In the genomic region with DNA sequence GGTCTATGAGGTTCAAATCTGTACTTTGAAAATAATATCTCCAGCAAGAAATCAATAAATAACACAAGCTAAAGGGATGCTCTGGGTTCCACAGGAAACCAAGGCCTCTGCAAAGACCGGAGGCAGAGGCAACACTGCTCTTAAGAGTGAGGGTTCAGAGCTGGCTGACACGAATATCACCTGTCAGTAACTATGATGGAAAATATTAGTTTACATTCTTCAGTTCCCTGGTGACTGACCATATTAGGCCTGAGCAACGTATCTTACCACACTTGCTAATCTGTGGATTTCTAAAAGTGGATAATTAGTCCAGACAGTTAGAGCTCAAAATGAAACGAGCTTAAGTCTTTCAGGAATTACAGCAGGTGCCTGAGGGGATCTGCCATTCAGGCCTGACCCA, we compare ENCODE assay signal across 18 cellular contexts.
DNase-seq lines count a peak whose midpoint lies in the region; ATAC-seq and TF ChIP-seq lines count a peak whose summit lies in the region.
"Had no signal": no experiment of that assay in that cellular context is flagged by ENCODE, and none has a peak within 500 bp of the region (broad histone marks: within the 10 kb centered on the region; RNA-seq: fewer than 3 reads in every experiment).

No MANE protein-coding gene starts in this region.

- 0 out of 2 replicates have a peak, but pooled peaks cover 7% of the 10 kb centered on the region for H3K9me3 ChIP-seq in OCI-LY7 (ENCODE audit: low read length)
- H3K9me3 ChIP-seq in smooth muscle cell (replicated peaks; ENCODE audit: low read depth), result no peaks in the 10 kb centered on the region
- no peaks in the 10 kb centered on the region for H3K9me3 ChIP-seq in upper lobe of left lung
- H3K9me3 ChIP-seq: ovary, thyroid gland had no signal

- peak overlapping the region; percentile 53 for H3K4me2 ChIP-seq in OCI-LY7 (ENCODE audit: low read length)
- H3K4me2 ChIP-seq in smooth muscle cell, result peak overlapping the region; percentile 16

- 52% methylated on average over 4 of the region's 4 CpGs for WGBS in smooth muscle cell (ENCODE audit: low lambda C conversion rate)
- 65 to 78% methylated on average over 4 of the region's 4 CpGs for WGBS in upper lobe of left lung, 2 donors

- no peaks in the 10 kb centered on the region for H4K20me1 ChIP-seq in OCI-LY7 (ENCODE audit: insufficient read depth, low read length)
- H4K20me1 ChIP-seq in smooth muscle cell (ENCODE audit: low read depth), result no peaks in the 10 kb centered on the region

- TF ChIP-seq EP300 in upper lobe of left lung (IDR thresholded peaks at IDR 0.05), result no peak

- H2AFZ ChIP-seq in OCI-LY7 (ENCODE audit: low read length) (peak overlapping the region; percentile 83), smooth muscle cell (ENCODE audit: low read depth) (no peak overlapping the region)

- H3K4me3 ChIP-seq in OCI-LY7 (ENCODE audit: low read depth, low read length, poor library complexity, severe bottlenecking) (peak overlapping the region; percentile 4), smooth muscle cell (no peak overlapping the region), upper lobe of left lung (no peak overlapping the region)
- H3K4me3 ChIP-seq: ovary, thyroid gland had no signal

- H3K27me3 ChIP-seq in smooth muscle cell (ENCODE audit: low read depth) (no peaks in the 10 kb centered on the region), upper lobe of left lung (no peaks in the 10 kb centered on the region)
- H3K27me3 ChIP-seq: ovary, thyroid gland had no signal

- BruUV-seq in OCI-LY7 (replicated peaks; lab: Mats Ljungman, UMichigan), result no TSS peak

- H3F3A ChIP-seq in smooth muscle cell (ENCODE audit: low read depth), result peaks cover 8% of the 10 kb centered on the region

- POLR2A ChIA-PET in OCI-LY7 (lab: Charles Lee), result interaction anchor here (0.5 to 1.6 kb wide), 8 partner anchors 10 to 1172 kb away, joined by 3 to 6 read pairs (median 4); no protein-coding TSS in a partner anchor

- peak overlapping the region; percentile 17 for H3K9ac ChIP-seq in smooth muscle cell (ENCODE audit: low read depth)

- H3K9me2 ChIP-seq in OCI-LY7 (ENCODE audit: insufficient read depth, low read length), result no peaks in the 10 kb centered on the region

- peak; percentile 15 for ATAC-seq in GM19438 (IDR thresholded peaks at IDR 0.05; ENCODE audit: low read depth, unreplicated experiment)
- peak; percentile 34 for ATAC-seq in HG02852 (IDR thresholded peaks at IDR 0.05; ENCODE audit: unreplicated experiment)
- no peak for ATAC-seq in upper lobe of left lung (ENCODE audit: low FRiP score in 2 of 2)

- CTCF ChIA-PET in OCI-LY7 (lab: Charles Lee; ENCODE audit: unreplicated experiment), result no interaction called here

- no peak overlapping the region for H3K27ac ChIP-seq in OCI-LY7 (ENCODE audit: low read depth, low read length, poor library complexity, severe bottlenecking)
- H3K27ac ChIP-seq in smooth muscle cell (ENCODE audit: low read depth), result peak overlapping the region; percentile 76
- no peak overlapping the region for H3K27ac ChIP-seq in upper lobe of left lung
- H3K27ac ChIP-seq: ovary, thyroid gland had no signal

- H3K79me2 ChIP-seq in OCI-LY7 (ENCODE audit: insufficient read depth, low read depth, low read length) (no peaks in the 10 kb centered on the region), smooth muscle cell (ENCODE audit: low read depth) (no peaks in the 10 kb centered on the region)

- no peak for TF ChIP-seq POLR2A in upper lobe of left lung (IDR thresholded peaks at IDR 0.05)

- TF ChIP-seq CTCF in OCI-LY7 (conservative IDR thresholded peaks at IDR 0.05; ENCODE audit: low read length), result no peak
- no peak for TF ChIP-seq CTCF in smooth muscle cell (IDR thresholded peaks at IDR 0.05; ENCODE audit: borderline replicate concordance, insufficient read depth, poor library complexity, severe bottlenecking)
- no peak for TF ChIP-seq CTCF in upper lobe of left lung (IDR thresholded peaks at IDR 0.05)

- H3K4me1 ChIP-seq in OCI-LY7 (ENCODE audit: insufficient read depth, low read length, poor library complexity, severe bottlenecking) (peaks cover 24% of the 10 kb centered on the region), smooth muscle cell (ENCODE audit: low read depth) (peaks cover 18% of the 10 kb centered on the region), upper lobe of left lung (no peaks in the 10 kb centered on the region)
- H3K4me1 ChIP-seq: thyroid gland had no signal

- DNase-seq in OCI-LY7 (ENCODE audit: low spot score) (peak; percentile 41), smooth muscle cell (lab: John Stamatoyannopoulos, UW; ENCODE audit: unreplicated experiment) (no peak), CD1c-positive myeloid dendritic cell (ENCODE audit: extremely low spot score) (no peak), GM19238 (ENCODE audit: insufficient read length, low spot score) (no peak), upper lobe of left lung (no peak), NCI-H226 (no peak)
- DNase-seq: activated gamma-delta T cell; cerebellar nuclear complex; GDM1; Karpas-422; NCI-H345; ovary; Right ventricle myocardium superior; stimulated activated CD4-positive, alpha-beta T cell treated with anti-CD3 and anti-CD28 coated beads, Interleukin-4, amount 100 ng/mL, for 4 hours; T-helper 2 cell; thyroid gland had no signal

- intact Hi-C loops in OCI-LY7 (cut with micrococcal nuclease; ENCODE audit: unreplicated experiment), result no loop called here

- H3K36me3 ChIP-seq in OCI-LY7 (ENCODE audit: insufficient read depth, low read length) (no peaks in the 10 kb centered on the region), smooth muscle cell (ENCODE audit: low read depth) (no peaks in the 10 kb centered on the region), upper lobe of left lung (no peaks in the 10 kb centered on the region)
- H3K36me3 ChIP-seq: ovary, thyroid gland had no signal

Comparison
In these comparisons a context has a peak if more than half of its experiments do, and no peak if none do; other contexts are left out.
1. ATAC-seq: peak in GM19438 (single experiment) and HG02852 (single experiment); none in upper lobe of left lung (0 of 2).